Comparison of ENCODE assay signal across 14 cellular contexts in genomic region chr7:16804674-16805439, GRCh38. TPM values are rescaled to one million over a fixed set of nuclear protein-coding genes. Genes with fewer than 3 reads are reported as not detected.
DNase-seq lines count a peak whose midpoint lies in the region; ATAC-seq and TF ChIP-seq lines count a peak whose summit lies in the region.
"Had no signal": no experiment of that assay in that cellular context is flagged by ENCODE, and none has a peak within 500 bp of the region (broad histone marks: within the 10 kb centered on the region; RNA-seq: fewer than 3 reads in every experiment).

TSS of gene AGR2 (minus strand) at chr7:16804999. CDS start at chr7:16801796, 3,203 bp downstream.

- intact Hi-C loops in transverse colon (cut with DNase I; ENCODE audit: low total_unique reads) (no loop called here), tibial artery (cut with DNase I; ENCODE audit: low total_unique reads) (no loop called here)

- TF ChIP-seq EP300 in transverse colon (IDR thresholded peaks at IDR 0.05; ENCODE audit: low read depth) = no peak

- in situ Hi-C loops in transverse colon (cut with MboI; ENCODE audit: low pct_ligation_motif_present in 1 of 4, low pct_unique_long_range_greater_than_20kb in 1 of 4, low sequenced_read_pairs in 3 of 4) = no loop called here

- ATAC-seq in RWPE2 (ENCODE audit: low read depth) = peak; percentile 92
- ATAC-seq: activated T-helper 17 cell treated with anti-CD3 and anti-CD28 coated beads, Interleukin-2, amount 50 U/mL, for 72 hours; Right ventricle myocardium inferior had no signal

- H3K36me3 ChIP-seq in RWPE2 (ENCODE audit: low read depth) (peaks cover 21% of the 10 kb centered on the region), transverse colon (no peaks in the 10 kb centered on the region), tibial artery (no peaks in the 10 kb centered on the region)

- TF ChIP-seq POLR2A in transverse colon (IDR thresholded peaks at IDR 0.05) = peak; percentile 97

- peaks cover 25% of the 10 kb centered on the region for H3K4me1 ChIP-seq in RWPE2 (ENCODE audit: insufficient read depth, poor library complexity, severe bottlenecking)
- peaks cover 0 to 38% (median 11%) of the 10 kb centered on the region in 4 donors for H3K4me1 ChIP-seq in transverse colon
- no peaks in the 10 kb centered on the region for H3K4me1 ChIP-seq in tibial artery

- peak within 1 kb of the TSS; percentile 80 for H3K27ac ChIP-seq in RWPE2 (ENCODE audit: poor library complexity, severe bottlenecking)
- peak within 1 kb of the TSS; percentile 81 to 85 (median 85) for H3K27ac ChIP-seq in transverse colon
- no peak within 1 kb of the TSS for H3K27ac ChIP-seq in tibial artery

- H3K9me3 ChIP-seq in RWPE2 (ENCODE audit: severe bottlenecking) = no peaks in the 10 kb centered on the region
- H3K9me3 ChIP-seq in transverse colon = no peaks in the 10 kb centered on the region
- no peaks in the 10 kb centered on the region for H3K9me3 ChIP-seq in tibial artery

- WGBS in transverse colon (ENCODE audit: low coverage in 1 of 2), 2 donors = 45 to 55% methylated on average over 12 to 13 of the region's 13 CpGs

- H3K4me3 ChIP-seq in RWPE2 (ENCODE audit: severe bottlenecking) (peak within 1 kb of the TSS; percentile 32), transverse colon (peak within 1 kb of the TSS in 3 of 4 donors; percentile 41 to 60 (median 43)), tibial artery (no peak within 1 kb of the TSS)

- H3K27me3 ChIP-seq in RWPE2 (ENCODE audit: insufficient read depth, poor library complexity, severe bottlenecking) (no peaks in the 10 kb centered on the region), transverse colon (no peaks in the 10 kb centered on the region), tibial artery (no peaks in the 10 kb centered on the region)

- peak; percentile 32 for DNase-seq in NCI-H146 (lab: John Stamatoyannopoulos, UW)
- DNase-seq in NCI-H146 treated with DMSO at 0.1 percent for 48 hours (lab: John Stamatoyannopoulos, UW; ENCODE audit: unreplicated experiment) = no peak
- DNase-seq in RWPE2 (ENCODE audit: low spot score) = peak; percentile 91
- peak; percentile 41 for DNase-seq in kidney tubule cell (ENCODE audit: low spot score)
- DNase-seq in transverse colon = peak; percentile 89
- no peak for DNase-seq in tibial artery
- DNase-seq in NCI-H2196 treated with DMSO at 0.1 percent for 48 hours (lab: John Stamatoyannopoulos, UW; ENCODE audit: unreplicated experiment) = no peak
- DNase-seq in effector CD8-positive, alpha-beta T cell (lab: John Stamatoyannopoulos, UW) = no peak
- DNase-seq: activated CD4-positive, CD25-positive, alpha-beta regulatory T cell treated with anti-CD3 and anti-CD28 coated beads, Interleukin-2, amount 50 U/mL, for 72 hours; NCI-H1694 had no signal

- TF ChIP-seq CTCF in RWPE2 (IDR thresholded peaks at IDR 0.05; ENCODE audit: poor library complexity, severe bottlenecking) (no peak), transverse colon (IDR thresholded peaks at IDR 0.05) (no peak), tibial artery (IDR thresholded peaks at IDR 0.05) (no peak)

RNA-seq across cellular contexts. Expression of gene AGR2, which starts in this region (rescaled TPM):
- total RNA-seq in transverse colon = 100 to 1,000 TPM in 3 of 4 donors, 10 to 100 TPM in 1; 32.9 to 297 (median 215) TPM
- total RNA-seq: A673; activated T-helper 17 cell treated with anti-CD3 and anti-CD28 coated beads, Interleukin-2, amount 50 U/mL, for 72 hours; fibroblast of lung; Right ventricle myocardium inferior had no signal

Comparison
In these comparisons a context has a peak if more than half of its experiments do, and no peak if none do; other contexts are left out.
1. DNase-seq: peak in NCI-H146 (single experiment), RWPE2 (single experiment), kidney tubule cell (single experiment) and transverse colon (single experiment); none in NCI-H146 treated with DMSO at 0.1 percent for 48 hours (single experiment), tibial artery (0 of 2), NCI-H2196 treated with DMSO at 0.1 percent for 48 hours (single experiment) and effector CD8-positive, alpha-beta T cell (single experiment).
2. H3K27ac ChIP-seq: peak in RWPE2 (single experiment) and transverse colon (4 of 4); none in tibial artery (0 of 2).
3. H3K4me3 ChIP-seq: peak in RWPE2 (single experiment) and transverse colon (3 of 4); none in tibial artery (0 of 2).